Comparison of ENCODE assay signal across 7 cellular contexts in the genomic region with DNA sequence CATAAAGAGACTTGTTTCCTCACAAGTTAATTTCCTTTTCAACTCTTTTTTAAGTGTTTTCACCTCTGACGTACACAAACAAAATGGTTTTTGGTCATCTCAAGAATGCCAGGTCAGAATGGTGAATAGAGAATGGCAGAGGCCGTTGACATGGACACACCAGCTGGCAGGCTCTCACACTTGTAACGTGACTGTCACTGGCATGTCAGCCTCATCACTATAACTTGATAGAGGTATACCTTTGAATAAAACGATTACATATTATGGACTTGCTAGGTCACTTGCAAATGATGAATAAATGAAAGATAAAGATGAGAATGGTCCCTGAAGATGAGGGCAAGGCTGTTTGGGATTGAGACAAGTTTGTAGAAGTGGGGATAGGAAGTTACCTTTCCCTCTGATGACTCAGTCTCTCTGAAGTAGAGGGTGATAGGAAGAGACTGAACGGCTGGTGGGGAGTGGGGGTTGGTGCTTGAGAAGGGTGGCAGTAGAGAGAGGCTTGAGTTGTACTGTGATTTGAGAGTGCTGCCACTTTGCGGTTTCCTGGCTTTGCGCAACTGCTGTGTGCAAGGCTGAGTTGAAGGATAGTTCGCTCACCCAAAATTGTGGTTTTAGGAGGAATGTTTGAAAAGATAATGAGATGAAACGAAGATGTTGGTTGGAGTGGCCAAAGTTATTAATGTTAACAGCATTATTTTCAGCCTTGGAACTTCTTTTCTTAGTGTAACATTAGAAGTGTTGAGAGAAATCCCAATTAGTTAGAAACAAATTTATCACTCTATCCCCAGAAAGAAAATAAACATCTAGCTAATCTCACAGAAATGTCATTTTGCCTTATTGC. TPM values are rescaled to one million over a fixed set of nuclear protein-coding genes. Genes with fewer than 3 reads are reported as not detected.
DNase-seq lines count a peak whose midpoint lies in the region; ATAC-seq and TF ChIP-seq lines count a peak whose summit lies in the region.

No MANE protein-coding gene starts in this region.

- peak; percentile 79 for DNase-seq in activated CD4-positive, alpha-beta T cell treated with anti-CD3 and anti-CD28 coated beads for 36 hours
- DNase-seq in fibroblast of lung (ENCODE audit: low read depth in 2 of 2) (peak; percentile 76 to 80), NCI-H526 treated with DMSO at 0.1 percent for 48 hours (lab: John Stamatoyannopoulos, UW) (no peak), esophagus muscularis mucosa (ENCODE audit: extremely low spot score) (no peak), lower leg skin (ENCODE audit: low spot score in 2 of 2) (no peak)
- peak; percentile 38 to 45 for DNase-seq in stimulated activated CD8-positive, alpha-beta memory T cell treated with anti-CD3 and anti-CD28 coated beads, Interleukin-7, amount 100 ng/mL, for 4 hours (ENCODE audit: low read depth in 2 of 2)

- TF ChIP-seq CTCF in KMS-11 (conservative IDR thresholded peaks at IDR 0.05; ENCODE audit: low read depth, low read length) = no peak
- TF ChIP-seq CTCF in fibroblast of lung (conservative IDR thresholded peaks at IDR 0.05 in 1 of 2, IDR thresholded peaks at IDR 0.05 in 1 of 2; ENCODE audit: low read depth in 1 of 2, low read length in 2 of 2) = no peak
- no peak for TF ChIP-seq CTCF in esophagus muscularis mucosa (IDR thresholded peaks at IDR 0.05)
- no peak for TF ChIP-seq CTCF in lower leg skin (IDR thresholded peaks at IDR 0.05)

- H3K4me3 ChIP-seq in KMS-11 (IDR thresholded peaks at IDR 0.05; ENCODE audit: insufficient read depth, low read depth, low read length) (no peak overlapping the region), fibroblast of lung (replicated peaks in 1 of 4; ENCODE audit: control extremely low read depth in 1 of 4, insufficient read depth in 1 of 4, low read depth in 3 of 4, low read length in 4 of 4) (no peak overlapping the region), esophagus muscularis mucosa (no peak overlapping the region), lower leg skin (ENCODE audit: low read depth, poor library complexity, severe bottlenecking) (no peak overlapping the region)

- no peak for TF ChIP-seq EP300 in esophagus muscularis mucosa (IDR thresholded peaks at IDR 0.05)

- POLR2A ChIA-PET in activated CD4-positive, alpha-beta T cell treated with anti-CD3 and anti-CD28 coated beads for 36 hours (lab: Charles Lee) = no interaction called here

- H3K27ac Mint-ChIP-seq in activated CD4-positive, alpha-beta T cell treated with anti-CD3 and anti-CD28 coated beads for 36 hours = peak overlapping the region; percentile 24

- peaks cover 88% of the 10 kb centered on the region for H3K4me1 ChIP-seq in KMS-11 (ENCODE audit: low read depth, poor library complexity, severe bottlenecking)
- peaks cover 2% of the 10 kb centered on the region for H3K4me1 ChIP-seq in fibroblast of lung (ENCODE audit: control insufficient read depth, extremely low read depth, insufficient read depth, low read length)
- peaks cover 6 to 28% (median 17%) of the 10 kb centered on the region in 4 donors for H3K4me1 ChIP-seq in esophagus muscularis mucosa

- no peaks in the 10 kb centered on the region for H4K20me1 ChIP-seq in KMS-11 (ENCODE audit: insufficient read depth)
- H4K20me1 ChIP-seq in fibroblast of lung (ENCODE audit: control insufficient read depth, extremely low read depth, insufficient read depth, low read length) = no peaks in the 10 kb centered on the region

- no peaks in the 10 kb centered on the region for H3K9me3 Mint-ChIP-seq in activated CD4-positive, alpha-beta T cell treated with anti-CD3 and anti-CD28 coated beads for 36 hours (ENCODE audit: low read depth)

- TF ChIP-seq POLR2A in esophagus muscularis mucosa (IDR thresholded peaks at IDR 0.05; ENCODE audit: low read depth) = no peak
- TF ChIP-seq POLR2A in lower leg skin (IDR thresholded peaks at IDR 0.05) = no peak

- peaks cover 41% of the 10 kb centered on the region for H3K36me3 Mint-ChIP-seq in activated CD4-positive, alpha-beta T cell treated with anti-CD3 and anti-CD28 coated beads for 36 hours (ENCODE audit: low read depth)

- 77% methylated on average over 9 of the region's 9 CpGs for WGBS in esophagus muscularis mucosa
- WGBS in lower leg skin, 2 donors = 81 to 82% methylated on average over 9 of the region's 9 CpGs

- intact Hi-C loops in activated CD4-positive, alpha-beta T cell treated with anti-CD3 and anti-CD28 coated beads for 36 hours (cut with DNase I, micrococcal nuclease) = no loop called here
- intact Hi-C loops in esophagus muscularis mucosa (cut with DNase I) = no loop called here
- intact Hi-C loops in lower leg skin (cut with DNase I; ENCODE audit: low total_unique reads) = no loop called here

- H3K79me2 ChIP-seq in KMS-11 (ENCODE audit: insufficient read depth, low read depth) = peaks cover 7% of the 10 kb centered on the region; the same call in 1 of the 2 replicates
- peaks cover 2% of the 10 kb centered on the region for H3K79me2 ChIP-seq in fibroblast of lung (ENCODE audit: control insufficient read depth, insufficient read depth, low read length)

- H3K9me3 ChIP-seq in fibroblast of lung (ENCODE audit: control insufficient read depth, insufficient read depth, low read depth, low read length) (no peaks in the 10 kb centered on the region), esophagus muscularis mucosa (no peaks in the 10 kb centered on the region)

- no peak overlapping the region for H3K9ac ChIP-seq in KMS-11
- no peak overlapping the region for H3K9ac ChIP-seq in fibroblast of lung (ENCODE audit: insufficient read depth, low read length)

- peak overlapping the region; percentile 1 for H3K4me3 Mint-ChIP-seq in activated CD4-positive, alpha-beta T cell treated with anti-CD3 and anti-CD28 coated beads for 36 hours

- H3K4me2 ChIP-seq in KMS-11 = peak overlapping the region; percentile 88
- H3K4me2 ChIP-seq in fibroblast of lung (ENCODE audit: extremely low read depth, insufficient read depth, low read length) = no peak overlapping the region

- peaks cover 42% of the 10 kb centered on the region for H3K4me1 Mint-ChIP-seq in activated CD4-positive, alpha-beta T cell treated with anti-CD3 and anti-CD28 coated beads for 36 hours

- peak; percentile 96 for ATAC-seq in activated CD4-positive, alpha-beta T cell treated with anti-CD3 and anti-CD28 coated beads for 36 hours

- H3K36me3 ChIP-seq in KMS-11 (ENCODE audit: insufficient read depth) (peaks cover 3% of the 10 kb centered on the region; the same call in 1 of the 2 replicates), fibroblast of lung (ENCODE audit: control insufficient read depth, insufficient read depth, low read length) (no peaks in the 10 kb centered on the region), esophagus muscularis mucosa (peaks cover 0 to 56% (median 24%) of the 10 kb centered on the region in 4 donors)

- H3K27me3 Mint-ChIP-seq in activated CD4-positive, alpha-beta T cell treated with anti-CD3 and anti-CD28 coated beads for 36 hours = no peaks in the 10 kb centered on the region

- no peak overlapping the region for H2AFZ ChIP-seq in KMS-11 (ENCODE audit: low read depth)
- no peak overlapping the region for H2AFZ ChIP-seq in fibroblast of lung (ENCODE audit: low read length)

- CTCF ChIA-PET in activated CD4-positive, alpha-beta T cell treated with anti-CD3 and anti-CD28 coated beads for 36 hours (lab: Charles Lee) = interaction anchor here (0.9 to 6.3 kb wide), 6 partner anchors 10 to 114 kb away, joined by 3 to 42 read pairs (median 4); no protein-coding TSS in a partner anchor

- H3K27me3 ChIP-seq in KMS-11 (ENCODE audit: insufficient read depth, low read depth) (no peaks in the 10 kb centered on the region), fibroblast of lung (ENCODE audit: control insufficient read depth, insufficient read depth, low read length) (no peaks in the 10 kb centered on the region), esophagus muscularis mucosa (no peaks in the 10 kb centered on the region)

- peak overlapping the region; percentile 52 for H3K27ac ChIP-seq in KMS-11
- no peak overlapping the region for H3K27ac ChIP-seq in fibroblast of lung (ENCODE audit: insufficient read depth, low read length)
- H3K27ac ChIP-seq in esophagus muscularis mucosa (replicated peaks in 1 of 4) = no peak overlapping the region

RNA-seq across cellular contexts. Expression of a gene that starts 30.3 kb away (rescaled TPM):
- 10 to 100 TPM; 32.2 to 33.9 TPM for total RNA-seq in activated CD4-positive, alpha-beta T cell treated with anti-CD3 and anti-CD28 coated beads for 36 hours
- total RNA-seq in fibroblast of lung (15.4 and 18.8 TPM in 2 replicates), esophagus muscularis mucosa (10 to 100 TPM in 3 of 4 donors, 1 to 10 TPM in 1; 8.8 to 23.4 (median 17.8) TPM), lower leg skin (10 to 100 TPM; 12.6 to 27.7 (median 23.4) TPM)
- 37.6 and 47.8 TPM in 2 replicates for polyA plus RNA-seq in fibroblast of lung
- polyA plus RNA-seq in fibroblast of lung (2012) = 32.6 and 38.6 TPM in 2 replicates
- polyA minus RNA-seq in fibroblast of lung (ENCODE audit: low replicate concordance) = 0.39 and 2.2 TPM in 2 replicates

Comparison
In these comparisons a context has a peak if more than half of its experiments do, and no peak if none do; other contexts are left out.
1. DNase-seq: peak in activated CD4-positive, alpha-beta T cell treated with anti-CD3 and anti-CD28 coated beads for 36 hours (single experiment), fibroblast of lung (2 of 2) and stimulated activated CD8-positive, alpha-beta memory T cell treated with anti-CD3 and anti-CD28 coated beads, Interleukin-7, amount 100 ng/mL, for 4 hours (2 of 2); none in NCI-H526 treated with DMSO at 0.1 percent for 48 hours (single experiment), esophagus muscularis mucosa (single experiment) and lower leg skin (0 of 2).